In the genomic region with DNA sequence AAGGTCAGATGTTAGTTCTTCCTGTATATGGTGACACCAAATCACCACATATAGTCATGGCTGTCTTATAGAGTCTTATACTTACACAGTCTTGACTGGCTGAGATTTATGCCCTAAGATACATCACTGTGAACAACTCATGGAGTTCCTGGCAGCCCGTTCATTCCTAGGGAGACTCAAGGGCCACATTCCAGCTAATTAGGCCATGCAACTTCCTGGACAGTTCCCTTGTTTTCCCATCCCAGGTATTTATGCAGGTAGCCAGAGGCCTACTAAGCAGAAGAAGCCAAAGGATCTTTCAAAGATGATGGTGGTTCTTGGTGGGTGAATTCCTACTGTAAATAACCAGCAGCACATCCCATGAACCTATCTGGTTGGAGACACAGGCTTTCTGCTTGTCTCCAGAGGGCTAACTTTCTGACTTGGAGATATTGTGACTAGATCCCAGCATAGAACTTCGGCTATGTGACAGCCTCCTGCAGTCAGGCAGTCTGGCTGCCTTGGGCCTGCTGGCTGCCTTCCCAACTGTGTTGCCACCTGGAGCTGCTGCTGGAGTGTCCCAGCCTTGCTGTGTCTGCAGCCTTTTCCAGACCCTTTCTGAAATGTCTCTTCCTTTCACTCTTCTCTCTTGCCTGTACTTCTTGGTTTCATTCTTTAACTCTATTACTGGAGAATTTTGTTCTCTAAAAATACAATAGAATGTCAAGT, we compare ENCODE assay signal across 27 cellular contexts.
"Had no signal": no experiment of that assay in that cellular context is flagged by ENCODE, and none has a peak within 500 bp of the region (broad histone marks: within the 10 kb centered on the region; RNA-seq: fewer than 3 reads in every experiment).

No MANE protein-coding gene starts in this region.

- H3K36me3 ChIP-seq: ascending aorta, Peyer's patch had no signal

- H3K27me3 ChIP-seq: ascending aorta, body of pancreas, Peyer's patch had no signal

- H3K9me3 ChIP-seq: ascending aorta, body of pancreas, Peyer's patch had no signal

- H3K27ac ChIP-seq: ascending aorta, body of pancreas, Peyer's patch had no signal

- H3K4me1 ChIP-seq: ascending aorta, body of pancreas, Peyer's patch had no signal

- ATAC-seq: activated naive CD4-positive, alpha-beta T cell treated with anti-CD3 and anti-CD28 coated beads, Interleukin-2, amount 50 U/mL, for 72 hours; activated naive CD8-positive, alpha-beta T cell treated with anti-CD3 and anti-CD28 coated beads, Interleukin-2, amount 50 U/mL, for 24 hours; activated T-cell treated with anti-CD3 and anti-CD28 coated beads, Interleukin-2, amount 50 U/mL, for 4 hours; body of pancreas; K562; T-helper 17 cell; WTC11 had no signal

- H3K4me3 ChIP-seq: ascending aorta, body of pancreas, K562, Peyer's patch had no signal

- DNase-seq: activated CD4-positive, alpha-beta T cell treated with anti-CD3 and anti-CD28 coated beads for 1 hour; activated CD4-positive, alpha-beta T cell treated with anti-CD3 and anti-CD28 coated beads, Interleukin-2, amount 10 ng/mL, durations not matched to agents 24 days and 14 days; activated CD4-positive, alpha-beta T cell treated with anti-CD3 and anti-CD28 coated beads, Interleukin-2, amount 50 U/mL, for 48 hours; activated CD8-positive, alpha-beta memory T cell treated with anti-CD3 and anti-CD28 coated beads for 24 hours; activated effector memory CD4-positive, alpha-beta T cell treated with anti-CD3 and anti-CD28 coated beads, Interleukin-2, amount 50 U/mL, for 16 hours; activated naive CD4-positive, alpha-beta T cell treated with Interleukin-2 at 50 U/mL for 16 hours; activated naive CD8-positive, alpha-beta T cell treated with anti-CD3 and anti-CD28 coated beads, Interleukin-2, amount 50 U/mL, for 24 hours; activated T-cell treated with anti-CD3 and anti-CD28 coated beads, Interleukin-2, amount 50 U/mL, for 4 hours; amniotic stem cell; Karpas-422; NCI-H1105 treated with DMSO at 0.1 percent for 48 hours; NCI-H1436 treated with DMSO at 0.1 percent for 48 hours; NCI-H187; NCI-H2081; NCI-H2171; NCI-H226; NCI-H526; NCI-H82; Peyer's patch; SIG-M5; T-helper 17 cell; T-helper 9 cell had no signal
